ENCODE assay signal across 1 cellular context in genomic region chr14:75857199-75857598, GRCh38.
TF ChIP-seq lines count a peak whose summit lies in the region.

No MANE protein-coding gene starts in this region.

TF ChIP-seq in K562, 482 proteins besides CTCF, POLR2A, EP300 and RAD21 (continued from another document):
- no peak for TF ChIP-seq AFF4 (CRISPR knock-in tag; IDR thresholded peaks at IDR 0.05)
- TF ChIP-seq ZNF146 (CRISPR knock-in tag; IDR thresholded peaks at IDR 0.05; ENCODE audit: unreplicated experiment) = no peak
